In genomic region chr2:43592443-43592842, GRCh38 we compare ENCODE assay signal across 20 cellular contexts. TPM values are rescaled to one million over a fixed set of nuclear protein-coding genes. Genes with fewer than 3 reads are reported as not detected.
DNase-seq lines count a peak whose midpoint lies in the region; ATAC-seq, FAIRE-seq and TF ChIP-seq lines count a peak whose summit lies in the region.
"Had no signal": no experiment of that assay in that cellular context is flagged by ENCODE, and none has a peak within 500 bp of the region (broad histone marks: within the 10 kb centered on the region; RNA-seq: fewer than 3 reads in every experiment).

No MANE protein-coding gene starts in this region.

- no peaks in the 10 kb centered on the region for H3K9me3 ChIP-seq in A549
- no peaks in the 10 kb centered on the region for H3K9me3 ChIP-seq in SK-N-SH
- H3K9me3 ChIP-seq: BLaER1, left ventricle myocardium inferior, suprapubic skin had no signal

- H3K27ac ChIP-seq in A549 (no peak overlapping the region), SK-N-SH (ENCODE audit: low read depth in 2 of 2, low read length in 1 of 2) (peak overlapping the region in 1 of 2 experiments; percentile 67; a peak in 2 of 4 replicates)
- H3K27ac ChIP-seq: BLaER1, left ventricle myocardium inferior, parathyroid adenoma, suprapubic skin, VCaP had no signal

- TF ChIP-seq EP300 in A549 (IDR thresholded peaks at IDR 0.05) (no peak), SK-N-SH (IDR thresholded peaks at IDR 0.05; ENCODE audit: borderline replicate concordance in 1 of 2, low read depth in 1 of 2, low read length in 1 of 2) (no peak)

- H3K4me2 ChIP-seq in A549 (no peak overlapping the region), SK-N-SH (peak overlapping the region; percentile 16)
- H3K4me2 ChIP-seq: BLaER1 had no signal

- H2AFZ ChIP-seq in SK-N-SH (ENCODE audit: low read depth) = no peak overlapping the region; the same call in 1 of the 2 replicates
- H2AFZ ChIP-seq: parathyroid adenoma had no signal

- H3K36me3 Mint-ChIP-seq in natural killer cell treated with Interleukin-12 subunit alpha and Interleukin-12 subunit beta and Interleukin-15 and Interleukin-18, amount 100 ng/mL, for 72 hours = peaks cover 7% of the 10 kb centered on the region

- TF ChIP-seq CTCF in A549 (IDR thresholded peaks at IDR 0.05) (no peak), BJ (IDR thresholded peaks at IDR 0.05; ENCODE audit: insufficient read depth, low read depth, low read length) (peak; percentile 13; the same call in 1 of the 2 replicates), SK-N-SH (IDR thresholded peaks at IDR 0.05) (peak; percentile 49), fibroblast of the aortic adventitia (IDR thresholded peaks at IDR 0.05; ENCODE audit: insufficient read depth, low read length) (no peak)

- no peaks in the 10 kb centered on the region for H3K27me3 ChIP-seq in BJ (ENCODE audit: control insufficient read depth, insufficient read depth, low read length)
- no peaks in the 10 kb centered on the region for H3K27me3 ChIP-seq in SK-N-SH (ENCODE audit: insufficient read depth)
- H3K27me3 ChIP-seq: BLaER1, suprapubic skin had no signal

- H3K36me3 ChIP-seq in BJ (ENCODE audit: control insufficient read depth, insufficient read depth, low read length) (peaks cover 1% of the 10 kb centered on the region; the same call in 1 of the 2 replicates), SK-N-SH (replicated peaks in 1 of 2; ENCODE audit: control insufficient read depth in 1 of 2, insufficient read depth in 2 of 2, low read length in 1 of 2) (peaks cover 42 to 44% of the 10 kb centered on the region in 2 experiments)

- H3K4me3 Mint-ChIP-seq in natural killer cell treated with Interleukin-12 subunit alpha and Interleukin-12 subunit beta and Interleukin-15 and Interleukin-18, amount 100 ng/mL, for 72 hours = no peak overlapping the region
- H3K4me3 Mint-ChIP-seq: endodermal cell had no signal

- DNase-seq in A549 (ENCODE audit: low read depth in 1 of 2, low spot score in 1 of 2) (no peak), BJ (ENCODE audit: low read depth) (no peak), SK-N-SH (no peak), fibroblast of the aortic adventitia (ENCODE audit: low read depth) (peak; percentile 43), posterior cingulate gyrus (no peak), SW480 (ENCODE audit: low spot score) (no peak)
- no peak for DNase-seq in natural killer cell treated with Interleukin-12 subunit alpha and Interleukin-12 subunit beta and Interleukin-15 and Interleukin-18, amount 100 ng/mL, for 72 hours (ENCODE audit: low spot score)
- DNase-seq: endodermal cell; foreskin melanocyte; KG1; left ventricle myocardium inferior; NK-92 treated with Interleukin-12 subunit alpha and Interleukin-12 subunit beta, amount 100 ng/mL, for 24 hours; stimulated activated CD4-positive, alpha-beta T cell treated with anti-CD3 and anti-CD28 coated beads, Interleukin-2, amount 100 ng/mL, for 48 hours had no signal

- no peak for ATAC-seq in A549
- ATAC-seq in HG03354 (IDR thresholded peaks at IDR 0.05; ENCODE audit: poor library complexity, severe bottlenecking, unreplicated experiment) = no peak
- ATAC-seq in natural killer cell treated with Interleukin-12 subunit alpha and Interleukin-12 subunit beta and Interleukin-15 and Interleukin-18, amount 100 ng/mL, for 72 hours = no peak

- intact Hi-C loops in posterior cingulate gyrus (cut with DNase I) = no loop called here

- peaks cover 18 to 22% of the 10 kb centered on the region in 2 donors for H3K4me1 Mint-ChIP-seq in natural killer cell treated with Interleukin-12 subunit alpha and Interleukin-12 subunit beta and Interleukin-15 and Interleukin-18, amount 100 ng/mL, for 72 hours (ENCODE audit: low read depth in 2 of 2)

- H3K9ac ChIP-seq in SK-N-SH = peak overlapping the region; percentile 7; the same call in 1 of the 2 replicates
- H3K9ac ChIP-seq: BLaER1, parathyroid adenoma had no signal

- no peaks in the 10 kb centered on the region for H3K9me2 ChIP-seq in SK-N-SH

- no peaks in the 10 kb centered on the region for H3K9me3 Mint-ChIP-seq in natural killer cell treated with Interleukin-12 subunit alpha and Interleukin-12 subunit beta and Interleukin-15 and Interleukin-18, amount 100 ng/mL, for 72 hours
- H3K9me3 Mint-ChIP-seq: activated T-helper 1 cell treated with anti-CD3 and anti-CD28 coated beads, Interleukin-12 subunit alpha, Interleukin-12 subunit beta, Interleukin-2, Interleukin-4 antibody, amounts not matched to agents 30 ng/mL and 10 ng/mL and 1 ng/mL, durations not matched to agents 14 hours and 24 hours and 36 hours; endodermal cell had no signal

- no peak overlapping the region for H3K27ac Mint-ChIP-seq in natural killer cell treated with Interleukin-12 subunit alpha and Interleukin-12 subunit beta and Interleukin-15 and Interleukin-18, amount 100 ng/mL, for 72 hours
- H3K27ac Mint-ChIP-seq: activated T-helper 1 cell treated with anti-CD3 and anti-CD28 coated beads, Interleukin-12 subunit alpha, Interleukin-12 subunit beta, Interleukin-2, Interleukin-4 antibody, amounts not matched to agents 30 ng/mL and 10 ng/mL and 1 ng/mL, durations not matched to agents 14 hours and 24 hours and 36 hours; endodermal cell had no signal

- POLR2A ChIA-PET in A549 (lab: Yijun Ruan, JAX) = no interaction called here
- POLR2A ChIA-PET in BJ (lab: Charles Lee) = no interaction called here
- POLR2A ChIA-PET in SK-N-SH (lab: Yijun Ruan, JAX) = no interaction called here

- H3K79me2 ChIP-seq in SK-N-SH (ENCODE audit: insufficient read depth) = peaks cover 26% of the 10 kb centered on the region

- H3F3A ChIP-seq in SK-N-SH (replicated peaks; ENCODE audit: insufficient read depth) = peaks cover 26% of the 10 kb centered on the region

- H3K27me3 Mint-ChIP-seq in natural killer cell treated with Interleukin-12 subunit alpha and Interleukin-12 subunit beta and Interleukin-15 and Interleukin-18, amount 100 ng/mL, for 72 hours = no peaks in the 10 kb centered on the region

- no peak overlapping the region for H3K4me3 ChIP-seq in A549
- H3K4me3 ChIP-seq in BJ (ENCODE audit: low read depth, low read length) = no peak overlapping the region
- no peak overlapping the region; a peak in 1 of 4 replicates for H3K4me3 ChIP-seq in SK-N-SH (ENCODE audit: low read depth in 2 of 2, low read length in 1 of 2)
- H3K4me3 ChIP-seq in fibroblast of the aortic adventitia (ENCODE audit: low read depth, low read length) = no peak overlapping the region
- H3K4me3 ChIP-seq: BLaER1, left ventricle myocardium inferior, suprapubic skin had no signal

- CTCF ChIA-PET in A549 (lab: Yijun Ruan, JAX) = interaction anchor here (1.0 to 1.2 kb wide), 3 partner anchors 13 to 764 kb away, joined by 3 read pairs; no protein-coding TSS in a partner anchor
- CTCF ChIA-PET in BJ (lab: Yijun Ruan, JAX) = interaction anchor here (1.2 kb wide), 1 partner anchor 16 kb away, joined by 3 read pairs; no protein-coding TSS in a partner anchor
- CTCF ChIA-PET in SK-N-SH (lab: Yijun Ruan, JAX) = interaction anchor here (1.2 kb wide), 1 partner anchor 15 kb away, joined by 3 read pairs; no protein-coding TSS in a partner anchor

- FAIRE-seq in A549 (lab: Jason Lieb, UNC) = no peak
- FAIRE-seq: H54 had no signal

- no peaks in the 10 kb centered on the region for H4K20me1 ChIP-seq in SK-N-SH (ENCODE audit: insufficient read depth)
- H4K20me1 ChIP-seq: BLaER1 had no signal

- TF ChIP-seq RAD21 in A549 (conservative IDR thresholded peaks at IDR 0.05 in 1 of 2, IDR thresholded peaks at IDR 0.05 in 1 of 2) (no peak), SK-N-SH (IDR thresholded peaks at IDR 0.05; ENCODE audit: low read length) (no peak)

- H3K4me1 ChIP-seq in A549 (peaks cover 19% of the 10 kb centered on the region), SK-N-SH (ENCODE audit: control insufficient read depth in 1 of 2, insufficient read depth in 2 of 2, low read depth in 1 of 2, low read length in 1 of 2) (peaks cover 7 to 11% of the 10 kb centered on the region in 2 experiments; a peak in 3 of 4 replicates)
- H3K4me1 ChIP-seq: parathyroid adenoma had no signal

- TF ChIP-seq POLR2A in A549 (IDR thresholded peaks at IDR 0.05; ENCODE audit: low read length) = no peak

TF ChIP-seq in A549, 52 proteins besides CTCF, POLR2A, EP300 and RAD21:
- TF ChIP-seq FOSL2 (IDR thresholded peaks at IDR 0.05) (no peak), FOSL2 (CRISPR knock-in tag; IDR thresholded peaks at IDR 0.05) (peak; percentile 29; the same call in 1 of the 2 replicates), BHLHE40 (IDR thresholded peaks at IDR 0.05; ENCODE audit: low read depth, low read length) (no peak)

TF ChIP-seq in SK-N-SH, 30 proteins besides CTCF, POLR2A, EP300 and RAD21 (continues in another document):
- 0 out of 2 replicates have a peak, but pooled peaks have one; percentile 27 for TF ChIP-seq TCF12 (IDR thresholded peaks at IDR 0.05)
- no peak for TF ChIP-seq NFIC (IDR thresholded peaks at IDR 0.05; ENCODE audit: borderline replicate concordance)

RNA-seq across cellular contexts. Expression of gene THADA, which starts 3.4 kb away (rescaled TPM):
- polyA plus RNA-seq in A549 (2011; rRNA removed) = 37.9 and 51.8 TPM in 2 replicates
- 21.4 and 24.3 TPM in 2 replicates for polyA plus RNA-seq in A549 (2012; cell fraction: cytosol; rRNA removed)
- polyA plus RNA-seq in A549 (2012; cell fraction: nucleus; rRNA removed) = 61.9 and 68.8 TPM in 2 replicates
- 21.8 to 24.2 TPM (median 23.5 TPM) in 3 replicates for polyA plus RNA-seq in A549 (2017; fragmentation: RNase III; extraction: RNeasy Plus Mini Kit Qiagen cat#74134 plus additional on column Dnase treatment)
- polyA minus RNA-seq in A549 (2011; rRNA and poly(A)+ RNA removed) = 137 and 166 TPM in 2 replicates
- polyA plus RNA-seq in BJ (2011; rRNA removed) = 15.2 and 21.6 TPM in 2 replicates
- polyA minus RNA-seq in BJ (2011; rRNA and poly(A)+ RNA removed) = 33.6 and 43.4 TPM in 2 replicates
- 17.1 and 25.6 TPM in 2 replicates for polyA plus RNA-seq in SK-N-SH (2012; rRNA removed)
- polyA plus RNA-seq in SK-N-SH (2012; cell fraction: cytosol; rRNA removed) = 10.6 and 14.2 TPM in 2 replicates
- polyA plus RNA-seq in SK-N-SH (2012; cell fraction: nucleus; rRNA removed) = 55.8 and 67.5 TPM in 2 replicates
- total RNA-seq in fibroblast of the aortic adventitia (ENCODE audit: low replicate concordance) = 34.6 and 54.9 TPM in 2 replicates
- total RNA-seq in natural killer cell treated with Interleukin-12 subunit alpha and Interleukin-12 subunit beta and Interleukin-15 and Interleukin-18, amount 100 ng/mL, for 72 hours = 10 to 100 TPM; 23.7 to 69.5 TPM

RNA-seq across cellular contexts. Expression of gene PLEKHH2, which starts 44.6 kb away (rescaled TPM):
- polyA plus RNA-seq in A549 (2011; rRNA removed) (14.9 and 15.3 TPM in 2 replicates), A549 (2017; fragmentation: RNase III; extraction: RNeasy Plus Mini Kit Qiagen cat#74134 plus additional on column Dnase treatment) (0.68 to 0.92 TPM (median 0.90 TPM) in 3 replicates), BJ (2011; rRNA removed) (2.2 and 3.6 TPM in 2 replicates), SK-N-SH (2012; rRNA removed) (1.9 and 3.1 TPM in 2 replicates)
- 0.50 and 0.57 TPM in 2 replicates for polyA plus RNA-seq in A549 (2012; cell fraction: cytosol; rRNA removed)
- 1.3 and 1.7 TPM in 2 replicates for polyA plus RNA-seq in A549 (2012; cell fraction: nucleus; rRNA removed)
- polyA minus RNA-seq in A549 (2011; rRNA and poly(A)+ RNA removed) = 7.0 and 7.7 TPM in 2 replicates
- polyA minus RNA-seq in BJ (2011; rRNA and poly(A)+ RNA removed) = 0.71 and 1.0 TPM in 2 replicates
- polyA plus RNA-seq in SK-N-SH (2012; cell fraction: cytosol; rRNA removed) = 0.79 and 0.85 TPM in 2 replicates
- polyA plus RNA-seq in SK-N-SH (2012; cell fraction: nucleus; rRNA removed) = 7.0 and 14.4 TPM in 2 replicates
- 5.4 and 20.0 TPM in 2 replicates for total RNA-seq in fibroblast of the aortic adventitia (ENCODE audit: low replicate concordance)
- under 1 TPM in 1 of 2 donors, not detected in 1; 0.26 TPM for total RNA-seq in natural killer cell treated with Interleukin-12 subunit alpha and Interleukin-12 subunit beta and Interleukin-15 and Interleukin-18, amount 100 ng/mL, for 72 hours

Comparison
In these comparisons a context has a peak if more than half of its experiments do, and no peak if none do; other contexts are left out.
1. CTCF ChIP-seq: peak in BJ (single experiment) and SK-N-SH (single experiment); none in A549 (single experiment) and fibroblast of the aortic adventitia (single experiment).
2. Of the 12 proteins assayed by ChIP-seq in both A549 and SK-N-SH: peak only in A549: none; only in SK-N-SH: CTCF and PBX3; in both: none; in neither: 9; mixed calls (peak in some experiments, not most) for 1.